In genomic region chr13:20904908-20905307, GRCh38 we compare ENCODE assay signal across 20 cellular contexts. TPM values are rescaled to one million over a fixed set of nuclear protein-coding genes. Genes with fewer than 3 reads are reported as not detected.
A peak's percentile ranks its signal among the peaks of the same experiment; 100 is the strongest.
DNase-seq lines count a peak whose midpoint lies in the region; ATAC-seq and TF ChIP-seq lines count a peak whose summit lies in the region.
"Had no signal": no experiment of that assay in that cellular context is flagged by ENCODE, and none has a peak within 500 bp of the region (broad histone marks: within the 10 kb centered on the region; RNA-seq: fewer than 3 reads in every experiment).

No MANE protein-coding gene starts in this region.

- no peaks in the 10 kb centered on the region for H3K9me3 ChIP-seq in T-helper 17 cell (ENCODE audit: control insufficient read depth, low read length, poor library complexity, severe bottlenecking)
- H3K9me3 ChIP-seq: BE2C, BLaER1, Caco-2 had no signal

- intact Hi-C loops in natural killer cell (cut with micrococcal nuclease), result no loop called here

- H3K36me3 Mint-ChIP-seq in natural killer cell (no peaks in the 10 kb centered on the region), T-helper 17 cell (ENCODE audit: low read depth) (no peaks in the 10 kb centered on the region), progenitor cell of endocrine pancreas (ENCODE audit: insufficient read depth) (no peaks in the 10 kb centered on the region)
- H3K36me3 Mint-ChIP-seq in natural killer cell treated with Interleukin-12 subunit alpha and Interleukin-12 subunit beta and Interleukin-15 and Interleukin-18, amount 100 ng/mL, for 72 hours, result no peaks in the 10 kb centered on the region

- H3K27me3 Mint-ChIP-seq in natural killer cell (ENCODE audit: low read depth in 2 of 2), result peaks cover 6 to 17% of the 10 kb centered on the region in 2 donors
- peaks cover 0 to 3% of the 10 kb centered on the region in 2 donors for H3K27me3 Mint-ChIP-seq in natural killer cell treated with Interleukin-12 subunit alpha and Interleukin-12 subunit beta and Interleukin-15 and Interleukin-18, amount 100 ng/mL, for 72 hours
- H3K27me3 Mint-ChIP-seq in T-helper 17 cell, result peaks cover 8% of the 10 kb centered on the region
- H3K27me3 Mint-ChIP-seq in progenitor cell of endocrine pancreas, result no peaks in the 10 kb centered on the region

- ATAC-seq in natural killer cell (no peak), T-helper 17 cell (no peak), GM19397 (IDR thresholded peaks at IDR 0.05; ENCODE audit: unreplicated experiment) (no peak)
- ATAC-seq in natural killer cell treated with Interleukin-12 subunit alpha and Interleukin-12 subunit beta and Interleukin-15 and Interleukin-18, amount 100 ng/mL, for 72 hours, result no peak
- ATAC-seq: CD8-positive, alpha-beta T cell had no signal

- H3K4me3 Mint-ChIP-seq in natural killer cell, result peak overlapping the region; percentile 11
- H3K4me3 Mint-ChIP-seq in natural killer cell treated with Interleukin-12 subunit alpha and Interleukin-12 subunit beta and Interleukin-15 and Interleukin-18, amount 100 ng/mL, for 72 hours, result no peak overlapping the region
- H3K4me3 Mint-ChIP-seq in T-helper 17 cell, result no peak overlapping the region
- no peak overlapping the region for H3K4me3 Mint-ChIP-seq in progenitor cell of endocrine pancreas (ENCODE audit: low read depth)
- H3K4me3 Mint-ChIP-seq: CD14-positive monocyte had no signal

- no peak for TF ChIP-seq CTCF in natural killer cell (IDR thresholded peaks at IDR 0.05)
- no peak for TF ChIP-seq CTCF in progenitor cell of endocrine pancreas (IDR thresholded peaks at IDR 0.05; ENCODE audit: unreplicated experiment)

- H3K27ac Mint-ChIP-seq in natural killer cell (no peak overlapping the region), T-helper 17 cell (peak overlapping the region; percentile 27), progenitor cell of endocrine pancreas (peak overlapping the region; percentile 45)
- H3K27ac Mint-ChIP-seq in natural killer cell treated with Interleukin-12 subunit alpha and Interleukin-12 subunit beta and Interleukin-15 and Interleukin-18, amount 100 ng/mL, for 72 hours, result no peak overlapping the region
- H3K27ac Mint-ChIP-seq: CD8-positive, alpha-beta T cell had no signal

- DNase-seq in natural killer cell, result no peak
- DNase-seq in natural killer cell treated with Interleukin-12 subunit alpha and Interleukin-12 subunit beta and Interleukin-15 and Interleukin-18, amount 100 ng/mL, for 72 hours (ENCODE audit: low spot score), result no peak
- peak; percentile 34 for DNase-seq in NCI-H146 (lab: John Stamatoyannopoulos, UW)
- no peak for DNase-seq in T-helper 17 cell
- no peak for DNase-seq in progenitor cell of endocrine pancreas (ENCODE audit: low spot score, unreplicated experiment)
- DNase-seq in Kasumi-1 (lab: John Stamatoyannopoulos, UW), result no peak
- DNase-seq in NCI-H2107 (lab: John Stamatoyannopoulos, UW), result no peak
- DNase-seq: 8988T; ACHN; BE2C; C1 segment of cervical spinal cord; Calu3; CD4-positive, CD25-positive, alpha-beta regulatory T cell; CD8-positive, alpha-beta T cell; DMS79 treated with DMSO at 0.1 percent for 48 hours; GF-D8 had no signal

- peaks cover 15 to 18% of the 10 kb centered on the region in 2 donors for H3K4me1 Mint-ChIP-seq in natural killer cell
- peaks cover 14 to 20% of the 10 kb centered on the region in 2 donors for H3K4me1 Mint-ChIP-seq in natural killer cell treated with Interleukin-12 subunit alpha and Interleukin-12 subunit beta and Interleukin-15 and Interleukin-18, amount 100 ng/mL, for 72 hours (ENCODE audit: low read depth in 2 of 2)
- peaks cover 12% of the 10 kb centered on the region for H3K4me1 Mint-ChIP-seq in T-helper 17 cell
- peaks cover 10% of the 10 kb centered on the region for H3K4me1 Mint-ChIP-seq in progenitor cell of endocrine pancreas (ENCODE audit: low read depth)

- no peaks in the 10 kb centered on the region for H3K9me3 Mint-ChIP-seq in natural killer cell
- no peaks in the 10 kb centered on the region for H3K9me3 Mint-ChIP-seq in natural killer cell treated with Interleukin-12 subunit alpha and Interleukin-12 subunit beta and Interleukin-15 and Interleukin-18, amount 100 ng/mL, for 72 hours
- no peaks in the 10 kb centered on the region for H3K9me3 Mint-ChIP-seq in progenitor cell of endocrine pancreas (ENCODE audit: low read depth)
- H3K9me3 Mint-ChIP-seq: CD14-positive monocyte; CD4-positive, CD25-positive, alpha-beta regulatory T cell; CD8-positive, alpha-beta T cell had no signal

RNA-seq across cellular contexts. Expression of gene XPO4, which starts 2.4 kb away (rescaled TPM):
- total RNA-seq in natural killer cell (10 to 100 TPM; 11.7 to 19.8 (median 19.7) TPM), T-helper 17 cell (10 to 100 TPM; 23.4 to 25.3 TPM), progenitor cell of endocrine pancreas (22.8 and 23.7 TPM in 2 replicates)
- total RNA-seq in natural killer cell treated with Interleukin-12 subunit alpha and Interleukin-12 subunit beta and Interleukin-15 and Interleukin-18, amount 100 ng/mL, for 72 hours, result 10 to 100 TPM; 23.0 to 33.5 TPM

Comparison
In these comparisons a context has a peak if more than half of its experiments do, and no peak if none do; other contexts are left out.
1. H3K27ac Mint-ChIP-seq: peak in T-helper 17 cell (single experiment) and progenitor cell of endocrine pancreas (single experiment); none in natural killer cell (0 of 2) and natural killer cell treated with Interleukin-12 subunit alpha and Interleukin-12 subunit beta and Interleukin-15 and Interleukin-18, amount 100 ng/mL, for 72 hours (0 of 2).